In genomic region chr10:122323188-122323587, GRCh38 we compare ENCODE assay signal across 21 cellular contexts. TPM values are rescaled to one million over a fixed set of nuclear protein-coding genes. Genes with fewer than 3 reads are reported as not detected.
A peak's percentile ranks its signal among the peaks of the same experiment; 100 is the strongest.
DNase-seq lines count a peak whose midpoint lies in the region; ATAC-seq and TF ChIP-seq lines count a peak whose summit lies in the region.
"Had no signal": no experiment of that assay in that cellular context is flagged by ENCODE, and none has a peak within 500 bp of the region (broad histone marks: within the 10 kb centered on the region; RNA-seq: fewer than 3 reads in every experiment).

No MANE protein-coding gene starts in this region.

- H3K4me3 ChIP-seq in right atrium auricular region = no peak overlapping the region
- no peak overlapping the region for H3K4me3 ChIP-seq in RWPE2 (ENCODE audit: severe bottlenecking)
- no peak overlapping the region for H3K4me3 ChIP-seq in esophagus squamous epithelium
- H3K4me3 ChIP-seq: BLaER1 treated with 17β-estradiol and CSF1 and Interleukin-3, amounts not matched to agents 10 nM and 100 nM; GM23248; SK-N-MC had no signal

- no peaks in the 10 kb centered on the region for H3K27me3 ChIP-seq in right atrium auricular region
- H3K27me3 ChIP-seq in RWPE2 (ENCODE audit: insufficient read depth, poor library complexity, severe bottlenecking) = no peaks in the 10 kb centered on the region
- H3K27me3 ChIP-seq in esophagus squamous epithelium = no peaks in the 10 kb centered on the region
- H3K27me3 ChIP-seq: BLaER1 treated with 17β-estradiol and CSF1 and Interleukin-3, amounts not matched to agents 10 nM and 100 nM had no signal

- H3K36me3 ChIP-seq in right atrium auricular region = no peaks in the 10 kb centered on the region
- no peaks in the 10 kb centered on the region for H3K36me3 ChIP-seq in RWPE2 (ENCODE audit: low read depth)
- H3K36me3 ChIP-seq in esophagus squamous epithelium = no peaks in the 10 kb centered on the region
- H3K36me3 ChIP-seq: BLaER1 treated with 17β-estradiol and CSF1 and Interleukin-3, amounts not matched to agents 10 nM and 100 nM had no signal

- no peak for TF ChIP-seq POLR2A in esophagus squamous epithelium (IDR thresholded peaks at IDR 0.05)

- 54 to 70% methylated on average over 1 of the region's 1 CpG for WGBS in esophagus squamous epithelium, 2 donors

- H3K4me1 ChIP-seq in right atrium auricular region (no peaks in the 10 kb centered on the region), RWPE2 (ENCODE audit: insufficient read depth, poor library complexity, severe bottlenecking) (peaks cover 18% of the 10 kb centered on the region), esophagus squamous epithelium (peaks cover 2 to 31% (median 6%) of the 10 kb centered on the region in 3 donors)

- DNase-seq in right atrium auricular region (ENCODE audit: low spot score) (peak; percentile 7), left cardiac atrium (no peak), RWPE2 (ENCODE audit: low spot score) (no peak), esophagus squamous epithelium (lab: John Stamatoyannopoulos, UW) (no peak), mesenteric fat pad (ENCODE audit: low spot score) (no peak), NCI-H1105 treated with DMSO at 0.1 percent for 48 hours (lab: John Stamatoyannopoulos, UW) (no peak)
- DNase-seq in activated T-cell treated with anti-CD3 and anti-CD28 coated beads, Interleukin-2, amount 50 U/mL, for 1 hour = no peak
- DNase-seq: CD8-positive, alpha-beta T cell; DND-41; HCEC 1CT; NCI-H1105; NCI-H1694; NCI-H446 treated with DMSO at 0.1 percent for 48 hours; NCI-H774; SHP77 had no signal

- intact Hi-C loops in left cardiac atrium (cut with DNase I) = no loop called here
- intact Hi-C loops in esophagus squamous epithelium (cut with DNase I) = no loop called here

- no peak for TF ChIP-seq CTCF in right atrium auricular region (IDR thresholded peaks at IDR 0.05)
- no peak for TF ChIP-seq CTCF in RWPE2 (IDR thresholded peaks at IDR 0.05; ENCODE audit: poor library complexity, severe bottlenecking)
- no peak for TF ChIP-seq CTCF in esophagus squamous epithelium (IDR thresholded peaks at IDR 0.05)

- ATAC-seq in left cardiac atrium (no peak), RWPE2 (ENCODE audit: low read depth) (peak; percentile 63; the same call in 2 of the 3 replicates), GM21390 (IDR thresholded peaks at IDR 0.05; ENCODE audit: unreplicated experiment) (no peak)
- ATAC-seq: CD8-positive, alpha-beta T cell had no signal

- H3K9me3 ChIP-seq in right atrium auricular region (peaks cover 0 to 14% of the 10 kb centered on the region in 2 donors), RWPE2 (ENCODE audit: severe bottlenecking) (peaks cover 2% of the 10 kb centered on the region), esophagus squamous epithelium (no peaks in the 10 kb centered on the region)

- H3K27ac ChIP-seq in right atrium auricular region (no peak overlapping the region), RWPE2 (ENCODE audit: poor library complexity, severe bottlenecking) (peak overlapping the region; percentile 14), esophagus squamous epithelium (peak overlapping the region; percentile 74 to 84 (median 80))
- H3K27ac ChIP-seq: BLaER1 treated with 17β-estradiol and CSF1 and Interleukin-3, amounts not matched to agents 10 nM and 100 nM; GM23248; SK-N-MC had no signal

RNA-seq across cellular contexts. Expression of gene PLEKHA1, which starts 51.3 kb away (rescaled TPM):
- total RNA-seq in right atrium auricular region = 10 to 100 TPM; 28.9 to 31.6 TPM
- total RNA-seq in left cardiac atrium = 10 to 100 TPM; 32.1 to 37.8 TPM
- total RNA-seq in esophagus squamous epithelium = 10 to 100 TPM; 23.4 to 56.3 (median 35.9) TPM
- 27.9 TPM for total RNA-seq in mesenteric fat pad

RNA-seq across cellular contexts. Expression of gene BTBD16, which starts 52.1 kb away (rescaled TPM):
- total RNA-seq in right atrium auricular region = not detected
- total RNA-seq in left cardiac atrium = under 1 TPM in 1 of 2 donors, not detected in 1; 0.37 TPM
- total RNA-seq in esophagus squamous epithelium = not detected
- not detected for total RNA-seq in mesenteric fat pad
- total RNA-seq: A673; CD8-positive, alpha-beta T cell; GM23248; LHCN-M2 had no signal

Comparison
In these comparisons a context has a peak if more than half of its experiments do, and no peak if none do; other contexts are left out.
1. H3K27ac ChIP-seq: peak in RWPE2 (single experiment) and esophagus squamous epithelium (4 of 4); none in right atrium auricular region (0 of 2).